8 cellular contexts compared by ENCODE assay signal in the genomic region with DNA sequence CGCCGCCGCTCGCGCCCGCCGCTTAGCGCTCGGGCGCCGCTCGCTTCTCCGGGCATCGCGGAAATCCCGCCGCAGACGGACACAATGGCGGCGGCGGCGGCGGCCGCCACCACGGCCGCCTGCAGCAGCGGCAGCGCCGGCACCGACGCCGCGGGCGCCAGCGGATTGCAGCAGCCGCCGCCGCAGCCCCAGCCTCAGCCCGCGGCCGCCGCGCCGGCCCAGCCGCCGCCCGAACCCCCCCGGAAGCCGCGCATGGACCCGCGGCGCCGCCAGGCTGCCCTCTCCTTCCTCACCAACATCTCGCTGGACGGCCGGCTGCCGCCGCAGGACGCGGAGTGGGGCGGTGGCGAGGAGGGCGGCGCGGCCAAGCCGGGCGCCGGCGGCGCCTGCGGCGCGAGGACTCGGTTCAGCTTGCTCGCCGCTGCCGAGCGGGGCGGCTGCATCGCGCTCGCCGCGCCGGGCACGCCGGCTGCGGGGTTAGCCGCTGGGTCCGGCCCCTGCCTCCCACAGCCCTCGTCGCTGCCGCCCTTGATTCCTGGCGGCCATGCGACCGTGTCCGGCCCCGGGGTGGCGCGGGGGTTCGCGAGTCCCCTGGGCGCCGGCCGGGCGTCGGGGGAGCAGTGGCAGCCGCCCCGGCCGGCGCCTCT. TPM values are rescaled to one million over a fixed set of nuclear protein-coding genes. Genes with fewer than 3 reads are reported as not detected.
A peak's percentile ranks its signal among the peaks of the same experiment; 100 is the strongest.
DNase-seq lines count a peak whose midpoint lies in the region; ATAC-seq and TF ChIP-seq lines count a peak whose summit lies in the region.

No MANE protein-coding gene starts in this region.

- peaks cover 28% of the 10 kb centered on the region for H3F3A ChIP-seq in neural progenitor cell (ENCODE audit: low read depth)

- peaks cover 40% of the 10 kb centered on the region for H3K79me2 ChIP-seq in neural progenitor cell (ENCODE audit: low read depth)

- H3K27ac ChIP-seq in A673 (ENCODE audit: low read depth, low read length, poor library complexity, severe bottlenecking) = no peak overlapping the region
- H3K27ac ChIP-seq in neural progenitor cell = no peak overlapping the region

- no peak for TF ChIP-seq CTCF in A673 (conservative IDR thresholded peaks at IDR 0.05; ENCODE audit: low read depth, low read length)
- no peak for TF ChIP-seq CTCF in foreskin fibroblast (IDR thresholded peaks at IDR 0.05; ENCODE audit: low read depth, low read length)
- no peak for TF ChIP-seq CTCF in neural progenitor cell (IDR thresholded peaks at IDR 0.05)

- peak; percentile 43 for ATAC-seq in GM18498 (IDR thresholded peaks at IDR 0.05; ENCODE audit: unreplicated experiment)
- peak; percentile 21 for ATAC-seq in HG03442 (IDR thresholded peaks at IDR 0.05; ENCODE audit: unreplicated experiment)

- peak; percentile 50 for DNase-seq in A673 (ENCODE audit: low spot score)
- DNase-seq in activated CD4-positive, alpha-beta T cell treated with anti-CD3 and anti-CD28 coated beads, Interleukin-2, amount 50 U/mL, for 1 hour = peak; percentile 6
- DNase-seq in foreskin fibroblast = peak; percentile 29 to 68
- DNase-seq in neural progenitor cell (ENCODE audit: low spot score) = peak; percentile 82
- no peak for DNase-seq in DMS79 treated with DMSO at 0.1 percent for 48 hours (lab: John Stamatoyannopoulos, UW)
- no peak for DNase-seq in globus pallidus (ENCODE audit: low spot score)

- H3K27me3 Mint-ChIP-seq in neural progenitor cell (ENCODE audit: insufficient read depth, low read depth) = peaks cover 11% of the 10 kb centered on the region

- H3K27me3 ChIP-seq in A673 (replicated peaks; ENCODE audit: insufficient read depth, low read depth, low read length, poor library complexity) (no peaks in the 10 kb centered on the region), neural progenitor cell (peaks cover 48% of the 10 kb centered on the region)

- CTCF ChIA-PET in A673 (lab: Charles Lee) = interaction anchor here (0.6 kb wide), 1 partner anchor 314 kb away, joined by 7 read pairs; no protein-coding TSS in a partner anchor

- no peak overlapping the region for H3K9ac ChIP-seq in neural progenitor cell

- H3K4me3 Mint-ChIP-seq in neural progenitor cell = no peak overlapping the region

- H3K4me1 Mint-ChIP-seq in neural progenitor cell = peaks cover 53% of the 10 kb centered on the region

- no peaks in the 10 kb centered on the region for H3K36me3 ChIP-seq in A673 (ENCODE audit: insufficient read depth, low read length, poor library complexity, severe bottlenecking)
- no peaks in the 10 kb centered on the region for H3K36me3 ChIP-seq in neural progenitor cell

- POLR2A ChIA-PET in A673 (lab: Charles Lee; ENCODE audit: low non-redundant PET) = interaction anchor here (0.6 kb wide), 1 partner anchor 118 kb away, joined by 3 read pairs; no protein-coding TSS in a partner anchor

- H3K9me3 ChIP-seq in A673 (ENCODE audit: low read depth, low read length, poor library complexity, severe bottlenecking) (no peaks in the 10 kb centered on the region), neural progenitor cell (ENCODE audit: low read depth) (no peaks in the 10 kb centered on the region)

- no peak overlapping the region for H3K27ac Mint-ChIP-seq in neural progenitor cell

- peak overlapping the region; percentile 54 for H3K4me3 ChIP-seq in A673 (ENCODE audit: low read depth, low read length, poor library complexity, severe bottlenecking)
- H3K4me3 ChIP-seq in foreskin fibroblast (ENCODE audit: low read depth in 1 of 2, low read length in 2 of 2) = peak overlapping the region; percentile 55 to 58
- peak overlapping the region; percentile 59 for H3K4me3 ChIP-seq in neural progenitor cell

- no peaks in the 10 kb centered on the region for H3K9me3 Mint-ChIP-seq in neural progenitor cell

- H4K20me1 ChIP-seq in neural progenitor cell (ENCODE audit: low read depth) = peaks cover 6% of the 10 kb centered on the region

- peaks cover 9% of the 10 kb centered on the region for H3K4me1 ChIP-seq in A673 (ENCODE audit: insufficient read depth, low read length, poor library complexity, severe bottlenecking)
- peaks cover 16% of the 10 kb centered on the region for H3K4me1 ChIP-seq in neural progenitor cell

- no TSS peak for BruUV-seq in A673 (replicated peaks; lab: Mats Ljungman, UMichigan)

- intact Hi-C loops in A673 (cut with micrococcal nuclease; ENCODE audit: unreplicated experiment) = loop anchor here (5.0 to 10.0 kb wide), 2 partner anchors 56 to 321 kb away; no protein-coding TSS in a partner anchor

- H3K36me3 Mint-ChIP-seq in neural progenitor cell = no peaks in the 10 kb centered on the region

- H2AFZ ChIP-seq in neural progenitor cell (replicated peaks) = peak overlapping the region; percentile 46

- peak overlapping the region; percentile 94 for H3K4me2 ChIP-seq in neural progenitor cell

RNA-seq across cellular contexts. Expression of gene CABLES1, which starts 0.5 kb away (rescaled TPM):
- total RNA-seq in A673 (2021) (7.1 and 7.2 TPM in 2 replicates), neural progenitor cell (ENCODE audit: low replicate concordance) (2.8 and 3.7 TPM in 2 replicates)

Comparison
In these comparisons a context has a peak if more than half of its experiments do, and no peak if none do; other contexts are left out.
1. DNase-seq: peak in A673 (single experiment), activated CD4-positive, alpha-beta T cell treated with anti-CD3 and anti-CD28 coated beads, Interleukin-2, amount 50 U/mL, for 1 hour (single experiment), foreskin fibroblast (2 of 2) and neural progenitor cell (single experiment); none in DMS79 treated with DMSO at 0.1 percent for 48 hours (single experiment) and globus pallidus (single experiment).
2. Peak in every context shown above with its lines, with median percentiles within 50 percentile points of each other: H3K4me3 ChIP-seq.